Comparison of ENCODE assay signal across 1 cellular context in genomic region chr1:9689011-9689706, GRCh38.
A peak's percentile ranks its signal among the peaks of the same experiment; 100 is the strongest.
TF ChIP-seq lines count a peak whose summit lies in the region.

No MANE protein-coding gene starts in this region.

TF ChIP-seq in K562, 482 proteins besides CTCF, POLR2A, EP300 and RAD21 (continued from another document):
- TF ChIP-seq MGA (IDR thresholded peaks at IDR 0.05) (peak; percentile 43; the same call in 1 of the 2 replicates), ATF1 (CRISPR knock-in tag; IDR thresholded peaks at IDR 0.05) (no peak), ATF1 (tag; IDR thresholded peaks at IDR 0.05) (0 out of 2 replicates have a peak, but pooled peaks have one; percentile 15), CCAR2 (IDR thresholded peaks at IDR 0.05; ENCODE audit: low read depth, low read length) (no peak), POLR2G (IDR thresholded peaks at IDR 0.05; ENCODE audit: low read depth, low read length) (peak; percentile 53; the same call in 1 of the 2 replicates), MAZ (CRISPR knock-in tag; conservative IDR thresholded peaks at IDR 0.05 in 1 of 2, IDR thresholded peaks at IDR 0.05 in 1 of 2) (peak in 1 of 2 experiments; percentile 63; a peak in 3 of 4 replicates), CREM (IDR thresholded peaks at IDR 0.05; ENCODE audit: low read depth) (peak; percentile 25; the same call in 1 of the 2 replicates), HNRNPL (IDR thresholded peaks at IDR 0.05; ENCODE audit: low read depth, low read length) (no peak), ZNF696 (CRISPR knock-in tag; conservative IDR thresholded peaks at IDR 0.05) (no peak), GATAD2B (IDR thresholded peaks at IDR 0.05; ENCODE audit: borderline replicate concordance) (peak; percentile 57; the same call in 1 of the 2 replicates), ZFX (CRISPR knock-in tag; IDR thresholded peaks at IDR 0.05) (peak; percentile 84), ATF3 (IDR thresholded peaks at IDR 0.05) (no peak), ATF3 (CRISPR knock-in tag; conservative IDR thresholded peaks at IDR 0.05) (no peak), E4F1 (CRISPR knock-in tag; IDR thresholded peaks at IDR 0.05; ENCODE audit: borderline replicate concordance) (no peak), JUN (IDR thresholded peaks at IDR 0.05; ENCODE audit: borderline replicate concordance, low read depth, low read length) (0 out of 2 replicates have a peak, but pooled peaks have one; percentile 15), JUN (CRISPR knock-in tag; IDR thresholded peaks at IDR 0.05; ENCODE audit: borderline replicate concordance) (no peak), GABPB1 (CRISPR knock-in tag; IDR thresholded peaks at IDR 0.05) (peak; percentile 62), PHF8 (IDR thresholded peaks at IDR 0.05; ENCODE audit: borderline replicate concordance, low read length) (peak; percentile 48; the same call in 1 of the 2 replicates), RBFOX2 (IDR thresholded peaks at IDR 0.05; ENCODE audit: low read depth, low read length) (peak; percentile 44), HEY1 (CRISPR knock-in tag; IDR thresholded peaks at IDR 0.05; ENCODE audit: borderline replicate concordance) (no peak)
- TF ChIP-seq, protein P1, sequence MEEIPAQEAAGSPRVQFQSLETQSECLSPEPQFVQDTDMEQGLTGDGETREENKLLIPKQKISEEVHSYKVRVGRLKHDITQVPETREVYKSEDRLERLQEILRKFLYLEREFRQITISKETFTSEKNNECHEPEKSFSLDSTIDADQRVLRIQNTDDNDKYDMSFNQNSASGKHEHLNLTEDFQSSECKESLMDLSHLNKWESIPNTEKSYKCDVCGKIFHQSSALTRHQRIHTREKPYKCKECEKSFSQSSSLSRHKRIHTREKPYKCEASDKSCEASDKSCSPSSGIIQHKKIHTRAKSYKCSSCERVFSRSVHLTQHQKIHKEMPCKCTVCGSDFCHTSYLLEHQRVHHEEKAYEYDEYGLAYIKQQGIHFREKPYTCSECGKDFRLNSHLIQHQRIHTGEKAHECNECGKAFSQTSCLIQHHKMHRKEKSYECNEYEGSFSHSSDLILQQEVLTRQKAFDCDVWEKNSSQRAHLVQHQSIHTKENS (CRISPR knock-in tag; IDR thresholded peaks at IDR 0.05) = no peak
- TF ChIP-seq, protein P2, sequence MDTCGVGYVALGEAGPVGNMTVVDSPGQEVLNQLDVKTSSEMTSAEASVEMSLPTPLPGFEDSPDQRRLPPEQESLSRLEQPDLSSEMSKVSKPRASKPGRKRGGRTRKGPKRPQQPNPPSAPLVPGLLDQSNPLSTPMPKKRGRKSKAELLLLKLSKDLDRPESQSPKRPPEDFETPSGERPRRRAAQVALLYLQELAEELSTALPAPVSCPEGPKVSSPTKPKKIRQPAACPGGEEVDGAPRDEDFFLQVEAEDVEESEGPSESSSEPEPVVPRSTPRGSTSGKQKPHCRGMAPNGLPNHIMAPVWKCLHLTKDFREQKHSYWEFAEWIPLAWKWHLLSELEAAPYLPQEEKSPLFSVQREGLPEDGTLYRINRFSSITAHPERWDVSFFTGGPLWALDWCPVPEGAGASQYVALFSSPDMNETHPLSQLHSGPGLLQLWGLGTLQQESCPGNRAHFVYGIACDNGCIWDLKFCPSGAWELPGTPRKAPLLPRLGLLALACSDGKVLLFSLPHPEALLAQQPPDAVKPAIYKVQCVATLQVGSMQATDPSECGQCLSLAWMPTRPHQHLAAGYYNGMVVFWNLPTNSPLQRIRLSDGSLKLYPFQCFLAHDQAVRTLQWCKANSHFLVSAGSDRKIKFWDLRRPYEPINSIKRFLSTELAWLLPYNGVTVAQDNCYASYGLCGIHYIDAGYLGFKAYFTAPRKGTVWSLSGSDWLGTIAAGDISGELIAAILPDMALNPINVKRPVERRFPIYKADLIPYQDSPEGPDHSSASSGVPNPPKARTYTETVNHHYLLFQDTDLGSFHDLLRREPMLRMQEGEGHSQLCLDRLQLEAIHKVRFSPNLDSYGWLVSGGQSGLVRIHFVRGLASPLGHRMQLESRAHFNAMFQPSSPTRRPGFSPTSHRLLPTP (IDR thresholded peaks at IDR 0.05; ENCODE audit: borderline replicate concordance, extremely low read depth, insufficient read length) = no peak
- TF ChIP-seq, protein P3, sequence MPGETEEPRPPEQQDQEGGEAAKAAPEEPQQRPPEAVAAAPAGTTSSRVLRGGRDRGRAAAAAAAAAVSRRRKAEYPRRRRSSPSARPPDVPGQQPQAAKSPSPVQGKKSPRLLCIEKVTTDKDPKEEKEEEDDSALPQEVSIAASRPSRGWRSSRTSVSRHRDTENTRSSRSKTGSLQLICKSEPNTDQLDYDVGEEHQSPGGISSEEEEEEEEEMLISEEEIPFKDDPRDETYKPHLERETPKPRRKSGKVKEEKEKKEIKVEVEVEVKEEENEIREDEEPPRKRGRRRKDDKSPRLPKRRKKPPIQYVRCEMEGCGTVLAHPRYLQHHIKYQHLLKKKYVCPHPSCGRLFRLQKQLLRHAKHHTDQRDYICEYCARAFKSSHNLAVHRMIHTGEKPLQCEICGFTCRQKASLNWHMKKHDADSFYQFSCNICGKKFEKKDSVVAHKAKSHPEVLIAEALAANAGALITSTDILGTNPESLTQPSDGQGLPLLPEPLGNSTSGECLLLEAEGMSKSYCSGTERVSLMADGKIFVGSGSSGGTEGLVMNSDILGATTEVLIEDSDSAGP (CRISPR knock-in tag; IDR thresholded peaks at IDR 0.05) = no peak
TF ChIP-seq in K562: peak in this region for 49.
